ENCODE assay signal across 1 cellular context in genomic region chr22:30424471-30425326, GRCh38.
TF ChIP-seq lines count a peak whose summit lies in the region.

No MANE protein-coding gene starts in this region.

TF ChIP-seq in H1, 55 proteins besides CTCF, POLR2A, EP300 and RAD21:
- TF ChIP-seq KDM1A (IDR thresholded peaks at IDR 0.05; ENCODE audit: borderline replicate concordance, low read length) (peak; percentile 34; the same call in 1 of the 2 replicates), PHF8 (conservative IDR thresholded peaks at IDR 0.05; ENCODE audit: low read depth, low read length) (no peak), RFX5 (IDR thresholded peaks at IDR 0.05; ENCODE audit: borderline replicate concordance, low read depth, low read length) (no peak), CTBP2 (IDR thresholded peaks at IDR 0.05; ENCODE audit: borderline replicate concordance, insufficient read depth, insufficient read length, low read length) (no peak), ATF2 (IDR thresholded peaks at IDR 0.05; ENCODE audit: low read length) (0 out of 2 replicates have a peak, but pooled peaks have one; percentile 24), MAX (IDR thresholded peaks at IDR 0.05) (no peak), POU5F1 (IDR thresholded peaks at IDR 0.05; ENCODE audit: low read depth, low read length) (no peak), NANOG (IDR thresholded peaks at IDR 0.05; ENCODE audit: insufficient read depth, low read depth, low read length, poor library complexity, severe bottlenecking) (no peak), GABPA (IDR thresholded peaks at IDR 0.05; ENCODE audit: borderline replicate concordance, insufficient read depth, low read length) (no peak), ZNF274 (IDR thresholded peaks at IDR 0.05; ENCODE audit: borderline replicate concordance, extremely low read depth, low read length) (no peak), SP2 (IDR thresholded peaks at IDR 0.05; ENCODE audit: low read length) (no peak)
